ENCODE assay signal across 9 cellular contexts in the genomic region with DNA sequence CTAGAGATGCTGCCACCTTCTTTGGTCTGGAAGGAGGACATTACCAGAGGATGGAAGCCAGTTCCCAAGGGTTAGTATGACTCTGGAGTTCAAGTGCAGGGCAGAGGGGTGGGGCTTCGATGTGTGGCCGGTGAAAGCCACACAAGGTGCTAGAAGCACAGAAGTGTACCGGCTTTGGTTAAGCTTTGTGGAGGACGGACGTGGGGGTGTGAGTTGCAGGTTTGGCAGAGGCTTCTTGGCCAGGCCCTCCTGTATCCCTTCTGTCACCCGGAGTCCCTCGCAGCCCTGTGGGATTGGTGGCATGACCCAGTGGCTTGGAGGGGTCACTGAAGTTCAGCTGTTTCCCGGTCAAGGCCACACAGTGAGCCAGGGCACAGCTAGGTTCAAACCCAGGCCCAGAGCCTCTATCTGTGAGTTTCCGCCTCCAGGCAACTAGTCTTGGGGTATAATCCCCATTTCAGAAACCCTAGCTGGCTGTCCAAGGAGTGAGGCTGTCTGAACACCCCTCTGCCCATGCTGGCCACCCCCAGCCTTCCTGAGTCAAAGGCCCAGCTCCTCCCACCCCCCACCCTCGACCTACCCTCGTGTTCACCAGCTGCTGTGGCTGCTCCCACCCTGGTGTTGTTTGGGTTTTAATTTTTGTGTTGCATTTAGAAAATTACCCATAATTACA. TPM values are rescaled to one million over a fixed set of nuclear protein-coding genes. Genes with fewer than 3 reads are reported as not detected.
A peak's percentile ranks its signal among the peaks of the same experiment; 100 is the strongest.
DNase-seq lines count a peak whose midpoint lies in the region; ATAC-seq, FAIRE-seq and TF ChIP-seq lines count a peak whose summit lies in the region.
"Had no signal": no experiment of that assay in that cellular context is flagged by ENCODE, and none has a peak within 500 bp of the region (broad histone marks: within the 10 kb centered on the region; RNA-seq: fewer than 3 reads in every experiment).

No MANE protein-coding gene starts in this region.

- H3K27me3 Mint-ChIP-seq in natural killer cell (ENCODE audit: low read depth in 2 of 2) = no peaks in the 10 kb centered on the region

- H3K9ac ChIP-seq in IMR-90 (ENCODE audit: low read depth, low read length) (peak overlapping the region; percentile 50), GM12878 (ENCODE audit: control insufficient read depth, insufficient read depth, low read length) (peak overlapping the region; percentile 51)

- H4K5ac ChIP-seq in IMR-90 (ENCODE audit: low read depth, low read length) = peak overlapping the region; percentile 30

- H3K27ac Mint-ChIP-seq in natural killer cell = peak overlapping the region; percentile 63 to 97

- H3K9me3 ChIP-seq in IMR-90 (ENCODE audit: control insufficient read depth, insufficient read depth, low read length) = no peaks in the 10 kb centered on the region
- H3K9me3 ChIP-seq in GM12878 (replicated peaks; ENCODE audit: control insufficient read depth, insufficient read depth, low read length) = no peaks in the 10 kb centered on the region

- peak overlapping the region; percentile 97 for H3K4ac ChIP-seq in IMR-90 (ENCODE audit: low read depth, low read length)

- no peak for TF ChIP-seq CTCF in BJ (IDR thresholded peaks at IDR 0.05; ENCODE audit: insufficient read depth, low read depth, low read length)
- no peak for TF ChIP-seq CTCF in IMR-90 (conservative IDR thresholded peaks at IDR 0.05; ENCODE audit: low read depth, low read length)
- TF ChIP-seq CTCF in GM12878 (IDR thresholded peaks at IDR 0.05 in 2 of 3, conservative IDR thresholded peaks at IDR 0.05 in 1 of 3; ENCODE audit: control insufficient read depth in 2 of 3, extremely low read depth in 1 of 3, insufficient read depth in 1 of 3, low read depth in 3 of 3, low read length in 3 of 3) = no peak
- no peak for TF ChIP-seq CTCF in natural killer cell (IDR thresholded peaks at IDR 0.05)

- peak overlapping the region; percentile 94 for H2AK5ac ChIP-seq in IMR-90 (ENCODE audit: low read depth, low read length)

- H4K8ac ChIP-seq in IMR-90 (ENCODE audit: low read depth in 2 of 2, low read length in 2 of 2) = peak overlapping the region; percentile 88 to 96

- in situ Hi-C loops in IMR-90 (cut with MboI; ENCODE audit: low sequenced_read_pairs) (loop anchor here (10.0 kb wide), 2 partner anchors 220 to 300 kb away; a partner anchor contains a TSS), GM12878 (cut with MboI) (no loop called here)

- H3K18ac ChIP-seq in IMR-90 (ENCODE audit: low read depth, low read length) = no peak overlapping the region; the same call in 1 of the 2 replicates

- peak overlapping the region; percentile 44 for H2BK5ac ChIP-seq in IMR-90 (ENCODE audit: low read depth, low read length, poor library complexity, severe bottlenecking)

- H2AFZ ChIP-seq in IMR-90 (replicated peaks; ENCODE audit: low read length, poor library complexity) (peak overlapping the region; percentile 98), GM12878 (ENCODE audit: control insufficient read depth, low read depth, low read length) (peak overlapping the region; percentile 34)

- TF ChIP-seq EP300 in GM12878 (IDR thresholded peaks at IDR 0.05; ENCODE audit: borderline replicate concordance in 1 of 2, control insufficient read depth in 1 of 2, low read depth in 2 of 2, low read length in 2 of 2) = no peak

- peak overlapping the region; percentile 27 for H3K4me2 ChIP-seq in IMR-90 (ENCODE audit: low read depth, low read length)
- H3K4me2 ChIP-seq in GM12878 (ENCODE audit: control insufficient read depth, insufficient read depth) = peak overlapping the region; percentile 56

- peak overlapping the region; percentile 89; the same call in 1 of the 2 replicates for H4K91ac ChIP-seq in IMR-90 (ENCODE audit: insufficient read depth, low read depth, low read length)

- H3K9me3 Mint-ChIP-seq in natural killer cell = no peaks in the 10 kb centered on the region

- H3K4me1 ChIP-seq in IMR-90 (ENCODE audit: control insufficient read depth, insufficient read depth, low read length) (peaks cover 34% of the 10 kb centered on the region), GM12878 (ENCODE audit: control insufficient read depth, insufficient read depth, low read length) (peaks cover 47% of the 10 kb centered on the region)

- peaks cover 35 to 56% of the 10 kb centered on the region in 2 donors for H3K4me1 Mint-ChIP-seq in natural killer cell

- DNase-seq in BJ (ENCODE audit: low read depth) (no peak), IMR-90 (no peak), GM12878 (ENCODE audit: low read depth, low spot score) (no peak), natural killer cell (no peak), NOMO-1 (lab: John Stamatoyannopoulos, UW; ENCODE audit: unreplicated experiment in 2 of 2) (no peak)

- H3K79me1 ChIP-seq in IMR-90 (ENCODE audit: low read depth in 1 of 2, low read length in 2 of 2) = peaks cover 0 to 14% of the 10 kb centered on the region in 2 experiments; a peak in 2 of 4 replicates

- H3K14ac ChIP-seq in IMR-90 (replicated peaks; ENCODE audit: low read depth, low read length) = peak overlapping the region; percentile 88

- peak overlapping the region; percentile 55; the same call in 1 of the 2 replicates for H2BK20ac ChIP-seq in IMR-90 (ENCODE audit: low read depth, low read length)

- TF ChIP-seq RAD21 in IMR-90 (IDR thresholded peaks at IDR 0.05; ENCODE audit: low read length) (no peak), GM12878 (IDR thresholded peaks at IDR 0.05; ENCODE audit: insufficient read depth, low read depth, low read length) (no peak)

- BruUV-seq in IMR-90 (replicated peaks; lab: Mats Ljungman, UMichigan) = no TSS peak
- BruUV-seq in GM12878 (replicated peaks; lab: Mats Ljungman, UMichigan) = no TSS peak

- RAD21 ChIA-PET in GM12878 (lab: Charles Lee; ENCODE audit: unreplicated experiment) = interaction anchor here (0.9 to 6.5 kb wide), 15 partner anchors 13 to 302 kb away, joined by 3 to 63 read pairs (median 4); a partner anchor contains a TSS

- CTCF ChIA-PET in BJ (lab: Yijun Ruan, JAX) = interaction anchor here (0.8 to 12.0 kb wide), 13 partner anchors 13 to 229 kb away, joined by 3 to 126 read pairs (median 5); a partner anchor contains a TSS
- CTCF ChIA-PET in IMR-90 (lab: Yijun Ruan, JAX) = interaction anchor here (0.8 to 1.3 kb wide), 2 partner anchors 37 to 86 kb away, joined by 3 to 4 read pairs; no protein-coding TSS in a partner anchor
- CTCF ChIA-PET in GM12878 (lab: Yijun Ruan, JAX) = interaction anchor here (0.8 to 8.8 kb wide), 19 partner anchors 13 to 254 kb away, joined by 3 to 88 read pairs (median 6); a partner anchor contains a TSS

- SMC1A ChIA-PET in GM12878 (lab: Charles Lee; ENCODE audit: uncharacterized antibody, unreplicated experiment) = interaction anchor here (0.6 to 6.6 kb wide), 11 partner anchors 13 to 135 kb away, joined by 3 to 60 read pairs (median 4); no protein-coding TSS in a partner anchor

- no peaks in the 10 kb centered on the region for H4K20me1 ChIP-seq in IMR-90 (ENCODE audit: insufficient read depth, low read length)
- no peaks in the 10 kb centered on the region for H4K20me1 ChIP-seq in GM12878 (ENCODE audit: control insufficient read depth, insufficient read depth)

- peak overlapping the region; percentile 94; the same call in 2 of the 3 replicates for H2BK15ac ChIP-seq in IMR-90 (ENCODE audit: low read depth, low read length)

- H2BK120ac ChIP-seq in IMR-90 (ENCODE audit: low read depth, low read length) = peak overlapping the region; percentile 83

- H3K56ac ChIP-seq in IMR-90 (ENCODE audit: extremely low read depth, insufficient read depth, low read length) = no peak overlapping the region

- peaks cover 5% of the 10 kb centered on the region for H3K79me2 ChIP-seq in GM12878 (ENCODE audit: control insufficient read depth, insufficient read depth, low read length)

- no peak for TF ChIP-seq POLR2A in IMR-90 (IDR thresholded peaks at IDR 0.05; ENCODE audit: low read depth, low read length)
- no peak for TF ChIP-seq POLR2A in GM12878 (IDR thresholded peaks at IDR 0.05; ENCODE audit: low read depth, low read length)

- dilution Hi-C loops in IMR-90 (cut with HindIII; ENCODE audit: low sequenced_read_pairs, unreplicated experiment) = no loop called here

- intact Hi-C loops in IMR-90 (cut with micrococcal nuclease) (loop anchor here (5.0 to 10.0 kb wide), 2 partner anchors 137 to 210 kb away; a partner anchor contains a TSS), GM12878 (cut with micrococcal nuclease; ENCODE audit: unreplicated experiment) (loop anchor here (10.0 kb wide), 1 partner anchor 210 kb away; a partner anchor contains a TSS), natural killer cell (cut with micrococcal nuclease) (loop anchor here (5.0 kb wide), 3 partner anchors 37 to 222 kb away; a partner anchor contains a TSS)

- peak overlapping the region; percentile 82 for H3K23ac ChIP-seq in IMR-90 (ENCODE audit: low read depth, low read length)

- FAIRE-seq in GM12878 (lab: Jason Lieb, UNC) = peak; percentile 88
- FAIRE-seq: bronchial epithelial cell had no signal

- peak overlapping the region; percentile 78 for H3K27ac ChIP-seq in IMR-90 (ENCODE audit: insufficient read depth, low read length)
- H3K27ac ChIP-seq in GM12878 (ENCODE audit: control insufficient read depth, insufficient read depth) = peak overlapping the region; percentile 66

- no peaks in the 10 kb centered on the region for H3K36me3 ChIP-seq in BJ (ENCODE audit: control insufficient read depth, insufficient read depth, low read length)
- H3K36me3 ChIP-seq in IMR-90 (ENCODE audit: control insufficient read depth, insufficient read depth, low read length) = no peaks in the 10 kb centered on the region
- H3K36me3 ChIP-seq in GM12878 (ENCODE audit: control insufficient read depth in 2 of 2, insufficient read depth in 2 of 2, low read length in 1 of 2) = no peaks in the 10 kb centered on the region

- POLR2A ChIA-PET in BJ (lab: Charles Lee) = no interaction called here
- POLR2A ChIA-PET in IMR-90 (lab: Charles Lee; ENCODE audit: unreplicated experiment) = no interaction called here
- POLR2A ChIA-PET in GM12878 (lab: Charles Lee) = interaction anchor here (0.5 to 2.0 kb wide), 8 partner anchors 11 to 134 kb away, joined by 3 to 26 read pairs (median 3); a partner anchor contains a TSS

- ATAC-seq in IMR-90 (ENCODE audit: low read depth) (no peak), GM12878 (peak; percentile 20), natural killer cell (no peak), GM21576 (IDR thresholded peaks at IDR 0.05; ENCODE audit: unreplicated experiment) (no peak), HG03159 (IDR thresholded peaks at IDR 0.05; ENCODE audit: unreplicated experiment) (no peak), HG02885 (IDR thresholded peaks at IDR 0.05; ENCODE audit: poor library complexity, unreplicated experiment) (no peak)

- H3K4me3 Mint-ChIP-seq in natural killer cell = peak overlapping the region; percentile 60

- H3K36me3 Mint-ChIP-seq in natural killer cell = no peaks in the 10 kb centered on the region

- WGBS in IMR-90 (ENCODE audit: extremely low coverage in 2 of 2, insufficient read length in 1 of 2), 2 experiments = 30% methylated on average over 7 of the region's 11 CpGs; no CpG with 5 or more reads in 1 of the 2 experiments
- WGBS in GM12878 (ENCODE audit: insufficient coverage, insufficient replicate concordance, low lambda C conversion rate, missing lambda C conversion rate) = 15% methylated on average over 11 of the region's 11 CpGs

- peaks cover 16% of the 10 kb centered on the region; the same call in 1 of the 2 replicates for H3K9me1 ChIP-seq in IMR-90 (ENCODE audit: insufficient read depth, low read length)

- H3K27me3 ChIP-seq in BJ (ENCODE audit: control insufficient read depth, insufficient read depth, low read length) (no peaks in the 10 kb centered on the region), IMR-90 (ENCODE audit: control insufficient read depth, insufficient read depth, low read length) (no peaks in the 10 kb centered on the region), GM12878 (replicated peaks in 1 of 2; ENCODE audit: control insufficient read depth in 2 of 2, insufficient read depth in 2 of 2, low read length in 1 of 2) (no peaks in the 10 kb centered on the region)

- peak overlapping the region; percentile 26 for H3K4me3 ChIP-seq in BJ (ENCODE audit: low read depth, low read length)
- no peak overlapping the region for H3K4me3 ChIP-seq in IMR-90 (ENCODE audit: insufficient read depth, low read depth, low read length)
- H3K4me3 ChIP-seq in GM12878 = peak overlapping the region; percentile 59; the same call in 1 of the 2 replicates

- H2AK9ac ChIP-seq in IMR-90 (replicated peaks; ENCODE audit: low read depth, low read length, poor library complexity) = peak overlapping the region; percentile 96

RNA-seq across cellular contexts. Expression of a gene that starts 4.6 kb away (rescaled TPM):
- polyA plus RNA-seq in BJ (2011; rRNA removed) (16.3 and 24.1 TPM in 2 replicates), IMR-90 (2012; rRNA removed) (39.7 and 48.1 TPM in 2 replicates), GM12878 (2011; rRNA removed) (11.5 and 19.0 TPM in 2 replicates), GM12878 (2014; fragmentation: Illumina TruSeq; extraction: Trizol) (7.1 and 22.5 TPM in 2 replicates), GM12878 (2014; fragmentation: Nextera tagmentation; extraction: Ambion mirVana) (1 to 10 TPM in 1 of 2 experiments, under 1 TPM in 1; 0.37 to 6.6 TPM), GM12878 (2014; rRNA removed) (98.3 and 119 TPM in 2 replicates), GM12878 (2016; fragmentation: Nextera tagmentation; extraction: Ambion mirVana) (10 to 100 TPM; 38.3 to 58.5 TPM)
- 15.0 and 30.3 TPM in 2 replicates for polyA minus RNA-seq in BJ (2011; rRNA and poly(A)+ RNA removed)
- total RNA-seq in IMR-90 (2012; rRNA removed) (13.3 and 14.9 TPM in 2 replicates), GM12878 (2014; rRNA removed) (91.4 and 122 TPM in 2 replicates), GM12878 (2014; rRNA removed; fragmentation: Illumina TruSeq; extraction: Trizol) (32.9 and 39.5 TPM in 2 replicates), GM12878 (2021) (131 and 150 TPM in 2 replicates), natural killer cell (100 to 1,000 TPM; 137 to 169 (median 158) TPM)
- polyA plus RNA-seq in IMR-90 (2012; cell fraction: cytosol; rRNA removed) = 36.0 and 75.3 TPM in 2 replicates
- polyA plus RNA-seq in IMR-90 (2012; cell fraction: nucleus; rRNA removed; ENCODE audit: low replicate concordance) = 110 and 323 TPM in 2 replicates
- 40.3 and 49.5 TPM in 2 replicates for total RNA-seq in GM12878 (2013; cell fraction: nucleolus; rRNA removed)
- 12.2 TPM for polyA plus RNA-seq in GM12878 (2011; ENCODE audit: low read depth)
- 23.2 and 39.7 TPM in 2 replicates for polyA plus RNA-seq in GM12878 (2011; cell fraction: cytosol; rRNA removed)
- 104 and 142 TPM in 2 replicates for polyA plus RNA-seq in GM12878 (2011; cell fraction: nucleus; rRNA removed)
- polyA plus RNA-seq in GM12878 (2012) = 52.3 and 55.4 TPM in 2 replicates
- polyA minus RNA-seq in GM12878 (2011; rRNA and poly(A)+ RNA removed) = 4.2 and 21.6 TPM in 2 replicates
- polyA minus RNA-seq in GM12878 (2011; cell fraction: cytosol; rRNA and poly(A)+ RNA removed) = 20.1 and 26.7 TPM in 2 replicates
- polyA minus RNA-seq in GM12878 (2011; cell fraction: nucleus; rRNA and poly(A)+ RNA removed) = 23.2 and 48.4 TPM in 2 replicates

RNA-seq across cellular contexts. Expression of a gene that starts 17.2 kb away (rescaled TPM):
- polyA plus RNA-seq in BJ (2011; rRNA removed) (0.06 TPM in 1 of 2 replicates, not detected in the other), IMR-90 (2012; rRNA removed) (0.03 TPM in 1 of 2 replicates, not detected in the other), GM12878 (2011; rRNA removed) (0.19 and 0.38 TPM in 2 replicates), GM12878 (2014; fragmentation: Illumina TruSeq; extraction: Trizol) (1.00 and 1.3 TPM in 2 replicates), GM12878 (2014; fragmentation: Nextera tagmentation; extraction: Ambion mirVana) (under 1 TPM; 0.50 to 0.53 TPM), GM12878 (2014; rRNA removed) (2.1 and 2.7 TPM in 2 replicates), GM12878 (2016; fragmentation: Nextera tagmentation; extraction: Ambion mirVana) (1 to 10 TPM; 1.2 to 1.6 TPM)
- not detected in 2 replicates for polyA minus RNA-seq in BJ (2011; rRNA and poly(A)+ RNA removed)
- total RNA-seq in IMR-90 (2012; rRNA removed) (not detected in 2 replicates), GM12878 (2014; rRNA removed) (2.5 and 2.9 TPM in 2 replicates), GM12878 (2014; rRNA removed; fragmentation: Illumina TruSeq; extraction: Trizol) (1.1 TPM in 2 replicates), GM12878 (2021) (2.7 TPM in 2 replicates), natural killer cell (10 to 100 TPM in 2 of 3 donors, 1 to 10 TPM in 1; 3.9 to 28.2 (median 12.0) TPM)
- polyA plus RNA-seq in IMR-90 (2012; cell fraction: cytosol; rRNA removed) = 0.08 and 0.09 TPM in 2 replicates
- 0.08 TPM in 1 of 2 replicates, not detected in the other for polyA plus RNA-seq in IMR-90 (2012; cell fraction: nucleus; rRNA removed; ENCODE audit: low replicate concordance)
- 14.5 and 19.3 TPM in 2 replicates for total RNA-seq in GM12878 (2013; cell fraction: nucleolus; rRNA removed)
- 1.6 TPM for polyA plus RNA-seq in GM12878 (2011; ENCODE audit: low read depth)
- polyA plus RNA-seq in GM12878 (2011; cell fraction: cytosol; rRNA removed) = 0.55 and 0.87 TPM in 2 replicates
- polyA plus RNA-seq in GM12878 (2011; cell fraction: nucleus; rRNA removed) = 0.24 and 0.42 TPM in 2 replicates
- polyA plus RNA-seq in GM12878 (2012) = 4.1 and 4.9 TPM in 2 replicates
- 0.44 and 1.1 TPM in 2 replicates for polyA minus RNA-seq in GM12878 (2011; rRNA and poly(A)+ RNA removed)
- 0.67 TPM in 1 of 2 replicates, not detected in the other for polyA minus RNA-seq in GM12878 (2011; cell fraction: cytosol; rRNA and poly(A)+ RNA removed)
- 0.73 and 0.86 TPM in 2 replicates for polyA minus RNA-seq in GM12878 (2011; cell fraction: nucleus; rRNA and poly(A)+ RNA removed)
- total RNA-seq: bronchial epithelial cell had no signal

RNA-seq across cellular contexts. Expression of a gene that starts 23.3 kb away (rescaled TPM):
- polyA plus RNA-seq in BJ (2011; rRNA removed) = 13.5 and 27.0 TPM in 2 replicates
- 12.2 and 16.5 TPM in 2 replicates for polyA minus RNA-seq in BJ (2011; rRNA and poly(A)+ RNA removed)
- 3.4 and 3.9 TPM in 2 replicates for total RNA-seq in IMR-90 (2012; rRNA removed)
- polyA plus RNA-seq in IMR-90 (2012; rRNA removed) = 24.7 and 29.4 TPM in 2 replicates
- 12.2 and 29.5 TPM in 2 replicates for polyA plus RNA-seq in IMR-90 (2012; cell fraction: cytosol; rRNA removed)
- polyA plus RNA-seq in IMR-90 (2012; cell fraction: nucleus; rRNA removed; ENCODE audit: low replicate concordance) = 118 and 248 TPM in 2 replicates
- 8.2 and 8.9 TPM in 2 replicates for total RNA-seq in GM12878 (2013; cell fraction: nucleolus; rRNA removed)
- total RNA-seq in GM12878 (2014; rRNA removed) = 9.9 and 12.3 TPM in 2 replicates
- total RNA-seq in GM12878 (2014; rRNA removed; fragmentation: Illumina TruSeq; extraction: Trizol) = 4.9 and 5.3 TPM in 2 replicates
- 37.0 and 38.8 TPM in 2 replicates for total RNA-seq in GM12878 (2021)
- 12.5 TPM for polyA plus RNA-seq in GM12878 (2011; ENCODE audit: low read depth)
- polyA plus RNA-seq in GM12878 (2011; rRNA removed) = 0.78 and 1.9 TPM in 2 replicates
- 2.0 and 3.0 TPM in 2 replicates for polyA plus RNA-seq in GM12878 (2011; cell fraction: cytosol; rRNA removed)
- polyA plus RNA-seq in GM12878 (2011; cell fraction: nucleus; rRNA removed) = 19.2 and 23.0 TPM in 2 replicates
- polyA plus RNA-seq in GM12878 (2012) = 23.2 and 24.0 TPM in 2 replicates
- polyA plus RNA-seq in GM12878 (2014; fragmentation: Illumina TruSeq; extraction: Trizol) = 2.5 and 3.8 TPM in 2 replicates
- 1 to 10 TPM; 2.8 to 6.3 TPM for polyA plus RNA-seq in GM12878 (2014; fragmentation: Nextera tagmentation; extraction: Ambion mirVana)
- polyA plus RNA-seq in GM12878 (2014; rRNA removed) = 33.0 and 37.8 TPM in 2 replicates
- 10 to 100 TPM; 12.0 to 12.5 TPM for polyA plus RNA-seq in GM12878 (2016; fragmentation: Nextera tagmentation; extraction: Ambion mirVana)
- polyA minus RNA-seq in GM12878 (2011; rRNA and poly(A)+ RNA removed) = 0.59 and 2.4 TPM in 2 replicates
- polyA minus RNA-seq in GM12878 (2011; cell fraction: cytosol; rRNA and poly(A)+ RNA removed) = 1.1 and 5.1 TPM in 2 replicates
- 2.3 and 5.6 TPM in 2 replicates for polyA minus RNA-seq in GM12878 (2011; cell fraction: nucleus; rRNA and poly(A)+ RNA removed)
- 10 to 100 TPM; 39.7 to 53.6 (median 40.1) TPM for total RNA-seq in natural killer cell

RNA-seq across cellular contexts. Expression of a gene that starts 28.7 kb away (rescaled TPM):
- 19.0 and 30.8 TPM in 2 replicates for polyA plus RNA-seq in BJ (2011; rRNA removed)
- 8.3 and 8.4 TPM in 2 replicates for polyA minus RNA-seq in BJ (2011; rRNA and poly(A)+ RNA removed)
- 5.6 and 10.3 TPM in 2 replicates for total RNA-seq in IMR-90 (2012; rRNA removed)
- polyA plus RNA-seq in IMR-90 (2012; rRNA removed) = 43.5 and 49.8 TPM in 2 replicates
- 84.3 and 176 TPM in 2 replicates for polyA plus RNA-seq in IMR-90 (2012; cell fraction: cytosol; rRNA removed)
- polyA plus RNA-seq in IMR-90 (2012; cell fraction: nucleus; rRNA removed; ENCODE audit: low replicate concordance) = 56.9 and 109 TPM in 2 replicates
- 4.5 and 5.8 TPM in 2 replicates for total RNA-seq in GM12878 (2013; cell fraction: nucleolus; rRNA removed)
- 1.4 and 1.8 TPM in 2 replicates for total RNA-seq in GM12878 (2014; rRNA removed)
- 0.31 and 0.60 TPM in 2 replicates for total RNA-seq in GM12878 (2014; rRNA removed; fragmentation: Illumina TruSeq; extraction: Trizol)
- total RNA-seq in GM12878 (2021) = 1.6 and 2.2 TPM in 2 replicates
- polyA plus RNA-seq in GM12878 (2011; ENCODE audit: low read depth) = 0.97 TPM
- polyA plus RNA-seq in GM12878 (2011; rRNA removed) = 0.22 and 0.46 TPM in 2 replicates
- polyA plus RNA-seq in GM12878 (2011; cell fraction: cytosol; rRNA removed) = 2.1 and 2.2 TPM in 2 replicates
- 3.2 and 4.0 TPM in 2 replicates for polyA plus RNA-seq in GM12878 (2011; cell fraction: nucleus; rRNA removed)
- 3.5 and 6.0 TPM in 2 replicates for polyA plus RNA-seq in GM12878 (2012)
- polyA plus RNA-seq in GM12878 (2014; fragmentation: Illumina TruSeq; extraction: Trizol) = 0.29 and 0.92 TPM in 2 replicates
- under 1 TPM in 1 of 2 experiments, not detected in 1; 0.11 TPM for polyA plus RNA-seq in GM12878 (2014; fragmentation: Nextera tagmentation; extraction: Ambion mirVana)
- polyA plus RNA-seq in GM12878 (2014; rRNA removed) = 1.4 and 1.6 TPM in 2 replicates
- 1 to 10 TPM; 2.8 to 3.6 TPM for polyA plus RNA-seq in GM12878 (2016; fragmentation: Nextera tagmentation; extraction: Ambion mirVana)
- 1.6 TPM in 1 of 2 replicates, not detected in the other for polyA minus RNA-seq in GM12878 (2011; rRNA and poly(A)+ RNA removed)
- polyA minus RNA-seq in GM12878 (2011; cell fraction: cytosol; rRNA and poly(A)+ RNA removed) = 2.8 and 7.8 TPM in 2 replicates
- polyA minus RNA-seq in GM12878 (2011; cell fraction: nucleus; rRNA and poly(A)+ RNA removed) = 1.6 and 2.2 TPM in 2 replicates
- total RNA-seq in natural killer cell = 1 to 10 TPM in 1 of 3 donors, under 1 TPM in 1, not detected in 1; 0.85 to 1.5 TPM
